Comparison of ENCODE assay signal across 8 cellular contexts in the genomic region with DNA sequence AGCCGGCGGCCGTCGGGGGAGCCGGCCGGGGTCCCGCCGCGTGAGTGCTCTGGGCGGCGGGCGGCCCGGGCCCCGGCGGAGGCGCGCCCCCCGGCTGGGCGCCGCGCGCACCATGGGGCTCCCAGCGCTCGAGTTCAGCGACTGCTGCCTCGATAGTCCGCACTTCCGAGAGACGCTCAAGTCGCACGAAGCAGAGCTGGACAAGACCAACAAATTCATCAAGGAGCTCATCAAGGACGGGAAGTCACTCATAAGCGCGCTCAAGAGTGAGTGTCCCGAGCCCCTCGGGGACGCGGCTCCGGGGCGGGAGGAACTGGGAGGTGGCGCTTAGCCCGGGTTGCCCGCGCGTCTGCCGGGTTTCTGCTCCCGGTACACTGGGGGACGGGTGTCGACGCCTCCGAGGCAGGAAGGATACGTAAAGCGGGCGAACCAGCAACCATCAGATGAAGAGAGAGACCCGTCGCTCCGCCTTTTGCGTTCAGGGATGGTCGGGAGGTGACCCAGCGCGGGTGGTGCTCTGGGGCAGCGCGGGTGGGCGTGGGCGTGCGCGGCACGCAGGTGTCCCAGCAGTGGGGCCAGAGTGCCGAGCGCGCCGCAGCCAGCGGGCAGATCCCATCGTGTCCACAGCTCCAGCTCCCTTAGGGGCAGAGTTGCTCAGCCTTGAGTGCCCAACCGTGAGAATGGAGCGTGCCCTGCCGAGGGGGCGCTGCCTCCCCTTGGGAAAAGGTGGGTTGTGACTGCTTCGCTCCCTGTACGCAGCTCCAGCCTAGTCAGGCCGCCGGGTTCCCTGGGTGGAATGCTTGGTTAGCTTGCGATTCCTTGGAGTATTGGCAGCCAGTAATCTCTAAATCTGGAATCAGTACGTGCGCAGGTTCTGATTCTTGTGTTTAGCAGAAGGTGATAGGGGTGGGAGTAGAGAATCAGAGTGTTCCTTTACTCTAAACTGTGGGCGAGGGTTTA. TPM values are rescaled to one million over a fixed set of nuclear protein-coding genes. Genes with fewer than 3 reads are reported as not detected.
DNase-seq lines count a peak whose midpoint lies in the region; ATAC-seq and TF ChIP-seq lines count a peak whose summit lies in the region.

No MANE protein-coding gene starts in this region.

- BruUV-seq in PC-9 (replicated peaks; lab: Mats Ljungman, UMichigan): no TSS peak

- H3K4me1 Mint-ChIP-seq in activated T-helper 17 cell treated with anti-CD3 and anti-CD28 coated beads, Interleukin-2, amount 50 U/mL, for 72 hours: peaks cover 21% of the 10 kb centered on the region
- H3K4me1 Mint-ChIP-seq in nephron progenitor cell: peaks cover 18% of the 10 kb centered on the region

- H3K27ac Mint-ChIP-seq in activated T-helper 17 cell treated with anti-CD3 and anti-CD28 coated beads, Interleukin-2, amount 50 U/mL, for 72 hours: no peak overlapping the region
- H3K27ac Mint-ChIP-seq in nephron progenitor cell: peak overlapping the region; percentile 61

- H3K4me3 Mint-ChIP-seq in activated T-helper 17 cell treated with anti-CD3 and anti-CD28 coated beads, Interleukin-2, amount 50 U/mL, for 72 hours: peak overlapping the region; percentile 91
- H3K4me3 Mint-ChIP-seq in nephron progenitor cell: peak overlapping the region; percentile 96

- H3K4me3 ChIP-seq in AG09309 (ENCODE audit: control insufficient read depth, low read depth, low read length): peak overlapping the region; percentile 99
- H3K4me3 ChIP-seq in PC-9: peak overlapping the region; percentile 71
- H3K4me3 ChIP-seq in fibroblast of villous mesenchyme (ENCODE audit: low read depth, low read length): peak overlapping the region; percentile 90

- TF ChIP-seq CTCF in AG09309 (IDR thresholded peaks at IDR 0.05; ENCODE audit: control insufficient read depth, insufficient read depth, low read depth, low read length, missing control alignments): no peak
- TF ChIP-seq CTCF in PC-9 (conservative IDR thresholded peaks at IDR 0.05): peak; percentile 40; the same call in 1 of the 2 replicates
- no peak for TF ChIP-seq CTCF in fibroblast of villous mesenchyme (IDR thresholded peaks at IDR 0.05; ENCODE audit: insufficient read depth, low read depth, low read length)
- no peak for TF ChIP-seq CTCF in nephron progenitor cell (IDR thresholded peaks at IDR 0.05)

- H3K36me3 ChIP-seq in PC-9 (ENCODE audit: low read depth): no peaks in the 10 kb centered on the region

- H3K27me3 Mint-ChIP-seq in activated T-helper 17 cell treated with anti-CD3 and anti-CD28 coated beads, Interleukin-2, amount 50 U/mL, for 72 hours: no peaks in the 10 kb centered on the region
- H3K27me3 Mint-ChIP-seq in nephron progenitor cell (ENCODE audit: low read depth, poor library complexity): peaks cover 57% of the 10 kb centered on the region

- H3K36me3 Mint-ChIP-seq in activated T-helper 17 cell treated with anti-CD3 and anti-CD28 coated beads, Interleukin-2, amount 50 U/mL, for 72 hours (ENCODE audit: low read depth): no peaks in the 10 kb centered on the region
- no peaks in the 10 kb centered on the region for H3K36me3 Mint-ChIP-seq in nephron progenitor cell (ENCODE audit: low read depth)

- H3K9me2 ChIP-seq in PC-9 (ENCODE audit: insufficient read depth): no peaks in the 10 kb centered on the region

- H3K27me3 ChIP-seq in PC-9 (ENCODE audit: insufficient read depth, low read depth): no peaks in the 10 kb centered on the region

- H4K20me1 ChIP-seq in PC-9 (ENCODE audit: insufficient read depth): peaks cover 3% of the 10 kb centered on the region; the same call in 1 of the 2 replicates

- DNase-seq in AG09309 (ENCODE audit: low read depth): no peak
- DNase-seq in PC-9: peak; percentile 55 to 59
- no peak for DNase-seq in fibroblast of villous mesenchyme (ENCODE audit: low read depth)
- DNase-seq in nephron progenitor cell: peak; percentile 66
- DNase-seq in substantia nigra (lab: John Stamatoyannopoulos, UW): peak in 35 of 49 donors; percentile 17 to 71 (median 40)

- H3K4me2 ChIP-seq in PC-9: peak overlapping the region; percentile 93

- peaks cover 3% of the 10 kb centered on the region; the same call in 1 of the 2 replicates for H3F3A ChIP-seq in PC-9 (ENCODE audit: insufficient read depth, low read depth)

- H3K27ac ChIP-seq in PC-9 (peak overlapping the region; percentile 59), substantia nigra (ENCODE audit: low read depth, low read length, poor library complexity, severe bottlenecking) (peak overlapping the region; percentile 66)

- peak overlapping the region; percentile 85 for H2AFZ ChIP-seq in PC-9

- intact Hi-C loops in PC-9 (cut with micrococcal nuclease; ENCODE audit: unreplicated experiment): loop anchor here (1.0 to 5.0 kb wide), 4 partner anchors 50 to 96 kb away; no protein-coding TSS in a partner anchor

- H3K79me2 ChIP-seq in PC-9 (ENCODE audit: low read depth): peaks cover 43% of the 10 kb centered on the region

- H3K4me1 ChIP-seq in PC-9 (replicated peaks; ENCODE audit: insufficient read depth): peaks cover 29% of the 10 kb centered on the region

- no peaks in the 10 kb centered on the region for H3K9me3 ChIP-seq in PC-9 (ENCODE audit: insufficient read depth, low read depth)

- CTCF ChIA-PET in PC-9 (lab: Charles Lee): interaction anchor here (0.6 to 2.6 kb wide), 4 partner anchors 48 to 96 kb away, joined by 3 to 14 read pairs (median 4); no protein-coding TSS in a partner anchor

- H3K9me3 Mint-ChIP-seq in activated T-helper 17 cell treated with anti-CD3 and anti-CD28 coated beads, Interleukin-2, amount 50 U/mL, for 72 hours: no peaks in the 10 kb centered on the region
- no peaks in the 10 kb centered on the region for H3K9me3 Mint-ChIP-seq in nephron progenitor cell

- ATAC-seq in GM19043 (IDR thresholded peaks at IDR 0.05; ENCODE audit: low read depth, unreplicated experiment) (peak; percentile 19), HG03280 (IDR thresholded peaks at IDR 0.05; ENCODE audit: unreplicated experiment) (peak; percentile 6)
- ATAC-seq in activated T-helper 17 cell treated with anti-CD3 and anti-CD28 coated beads, Interleukin-2, amount 50 U/mL, for 72 hours (replicated peaks): peak; percentile 26

- POLR2A ChIA-PET in PC-9 (lab: Charles Lee; ENCODE audit: unreplicated experiment): interaction anchor here (0.6 to 0.7 kb wide), 3 partner anchors 47 to 338 kb away, joined by 3 to 8 read pairs (median 7); no protein-coding TSS in a partner anchor

RNA-seq across cellular contexts. Expression of a gene that starts 0.8 kb away (rescaled TPM):
- total RNA-seq in PC-9 (2021) (23.0 and 29.7 TPM in 2 replicates), fibroblast of villous mesenchyme (1.7 and 4.2 TPM in 2 replicates)
- 10 to 100 TPM in 1 of 2 donors, 1 to 10 TPM in 1; 7.8 to 12.0 TPM for total RNA-seq in activated T-helper 17 cell treated with anti-CD3 and anti-CD28 coated beads, Interleukin-2, amount 50 U/mL, for 72 hours

Comparison
In these comparisons a context has a peak if more than half of its experiments do, and no peak if none do; other contexts are left out.
1. DNase-seq: peak in PC-9 (2 of 2), nephron progenitor cell (single experiment) and substantia nigra (35 of 49); none in AG09309 (single experiment) and fibroblast of villous mesenchyme (single experiment).
2. Peak in every context shown above with its lines, with median percentiles within 50 percentile points of each other: H3K4me3 ChIP-seq and ATAC-seq.